ENCODE assay signal across 20 cellular contexts in the genomic region with DNA sequence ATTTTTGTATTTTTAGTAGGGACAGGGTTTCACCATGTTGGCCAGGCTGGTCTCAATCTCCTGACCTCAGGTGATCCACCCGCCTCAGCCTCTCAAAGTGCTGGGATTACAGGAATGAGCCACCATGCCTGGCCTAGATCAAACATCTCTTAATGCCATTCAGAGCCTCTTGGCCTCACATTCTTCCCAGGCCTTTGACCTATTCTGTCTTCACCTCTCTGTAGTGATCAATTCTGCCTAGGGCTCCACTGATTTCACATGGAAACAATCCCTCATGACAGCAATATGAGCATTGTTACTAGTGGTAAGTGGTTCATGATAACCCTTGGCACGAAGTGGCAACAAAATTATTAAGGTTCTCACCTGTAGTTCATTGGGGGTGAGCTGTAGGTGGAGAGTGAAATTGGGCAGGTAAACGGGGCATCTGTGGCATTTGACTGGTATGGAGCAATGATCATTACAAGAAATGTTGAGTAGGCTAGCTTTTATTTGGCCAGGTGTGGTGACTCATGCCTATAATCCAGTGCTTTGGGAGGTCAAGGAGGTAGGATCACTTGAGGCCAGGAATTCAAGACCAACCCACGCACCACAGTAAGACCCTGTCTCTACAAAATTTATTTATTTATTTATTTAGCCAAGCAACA. TPM values are rescaled to one million over a fixed set of nuclear protein-coding genes. Genes with fewer than 3 reads are reported as not detected.
DNase-seq lines count a peak whose midpoint lies in the region; ATAC-seq and TF ChIP-seq lines count a peak whose summit lies in the region.
"Had no signal": no experiment of that assay in that cellular context is flagged by ENCODE, and none has a peak within 500 bp of the region (broad histone marks: within the 10 kb centered on the region; RNA-seq: fewer than 3 reads in every experiment).

No MANE protein-coding gene starts in this region.

- no peaks in the 10 kb centered on the region for H3K36me3 ChIP-seq in PC-9 (ENCODE audit: low read depth)
- H3K36me3 ChIP-seq in trophoblast cell (ENCODE audit: control insufficient read depth in 1 of 2, insufficient read depth in 2 of 2, low read length in 2 of 2) = no peaks in the 10 kb centered on the region

- H3F3A ChIP-seq in PC-9 (ENCODE audit: insufficient read depth, low read depth) = peaks cover 34% of the 10 kb centered on the region

- no peak overlapping the region for H2AFZ ChIP-seq in PC-9
- H2AFZ ChIP-seq in trophoblast cell (ENCODE audit: insufficient read depth, low read length, poor library complexity) = no peak overlapping the region

- no peaks in the 10 kb centered on the region for H3K9me2 ChIP-seq in PC-9 (ENCODE audit: insufficient read depth)

- no peak overlapping the region for H3K4ac ChIP-seq in trophoblast cell (ENCODE audit: low read depth, low read length)

- intact Hi-C loops in PC-9 (cut with micrococcal nuclease; ENCODE audit: unreplicated experiment) (no loop called here), natural killer cell (cut with micrococcal nuclease) (no loop called here)

- no TSS peak for BruUV-seq in PC-9 (replicated peaks; lab: Mats Ljungman, UMichigan)

- no peaks in the 10 kb centered on the region for H3K27me3 ChIP-seq in PC-9 (ENCODE audit: insufficient read depth, low read depth)
- H3K27me3 ChIP-seq in trophoblast cell (ENCODE audit: insufficient read depth, low read length) = no peaks in the 10 kb centered on the region

- H3K79me1 ChIP-seq in trophoblast cell (ENCODE audit: low read length) = peaks cover 6% of the 10 kb centered on the region

- no peak overlapping the region for H3K18ac ChIP-seq in trophoblast cell (ENCODE audit: low read length)

- no peak overlapping the region for H3K4me3 Mint-ChIP-seq in natural killer cell
- H3K4me3 Mint-ChIP-seq: CD8-positive, alpha-beta T cell; H9; IgD-negative memory B cell had no signal

- H3K4me1 ChIP-seq in PC-9 (replicated peaks; ENCODE audit: insufficient read depth) (peaks cover 62% of the 10 kb centered on the region), trophoblast cell (ENCODE audit: control insufficient read depth in 1 of 2, insufficient read depth in 2 of 2, low read length in 2 of 2) (peaks cover 3 to 6% of the 10 kb centered on the region in 2 experiments)

- H3K36me3 Mint-ChIP-seq in natural killer cell = no peaks in the 10 kb centered on the region
- H3K36me3 Mint-ChIP-seq: CD8-positive, alpha-beta T cell had no signal

- ATAC-seq in natural killer cell = no peak
- ATAC-seq: CD8-positive, alpha-beta T cell; GM12878 had no signal

- H2BK5ac ChIP-seq in trophoblast cell (ENCODE audit: low read depth, low read length, poor library complexity) = no peak overlapping the region

- H3K9me3 ChIP-seq in PC-9 (ENCODE audit: insufficient read depth, low read depth) (no peaks in the 10 kb centered on the region), trophoblast cell (ENCODE audit: insufficient read depth, low read depth, low read length) (no peaks in the 10 kb centered on the region)

- no peaks in the 10 kb centered on the region for H3K9me3 Mint-ChIP-seq in natural killer cell
- H3K9me3 Mint-ChIP-seq: CD8-positive, alpha-beta T cell; H9; IgD-negative memory B cell had no signal

- H2BK12ac ChIP-seq in trophoblast cell (ENCODE audit: low read length) = no peak overlapping the region

- no peak overlapping the region for H3K9ac ChIP-seq in trophoblast cell (ENCODE audit: low read length)

- DNase-seq in DMS53 (lab: John Stamatoyannopoulos, UW) (peak; percentile 72), PC-9 (peak; percentile 44 to 97), epithelial cell of esophagus (ENCODE audit: low read depth) (peak; percentile 72), trophoblast cell (peak; percentile 58 to 67), DMS79 (lab: John Stamatoyannopoulos, UW) (no peak), natural killer cell (no peak), cerebellum (ENCODE audit: low spot score) (no peak), substantia nigra (lab: John Stamatoyannopoulos, UW) (no peak)
- DNase-seq: CD8-positive, alpha-beta T cell; DMS 273 treated with DMSO at 0.1 percent for 48 hours; H9; NCI-H1436 treated with DMSO at 0.1 percent for 48 hours; NCI-H2081 treated with DMSO at 0.1 percent for 48 hours; NCI-H2227 treated with DMSO at 0.1 percent for 48 hours; NCI-H526; NK-92 treated with Interleukin-12 subunit alpha and Interleukin-12 subunit beta, amount 100 ng/mL, for 24 hours; OCI-M1; Right ventricle myocardium superior had no signal

- WGBS in trophoblast cell (ENCODE audit: extremely low coverage, insufficient coverage, insufficient read length) = no CpG with 5 or more reads among the region's 4 CpGs

- no peak overlapping the region for H3K23ac ChIP-seq in trophoblast cell (ENCODE audit: low read length)

- H3K4me2 ChIP-seq in PC-9 = peak overlapping the region; percentile 42
- no peak overlapping the region for H3K4me2 ChIP-seq in trophoblast cell (ENCODE audit: low read length)

- H3K27ac ChIP-seq in PC-9 = peak overlapping the region; percentile 73
- no peak overlapping the region for H3K27ac ChIP-seq in trophoblast cell (ENCODE audit: low read depth, low read length)
- no peak overlapping the region for H3K27ac ChIP-seq in substantia nigra (ENCODE audit: low read depth, low read length, poor library complexity, severe bottlenecking)

- no peak overlapping the region for H2BK120ac ChIP-seq in trophoblast cell (ENCODE audit: insufficient read depth, low read length, poor library complexity)

- H4K8ac ChIP-seq in trophoblast cell (ENCODE audit: low read depth, low read length) = no peak overlapping the region

- CTCF ChIA-PET in PC-9 (lab: Charles Lee) = no interaction called here

- no peak overlapping the region for H3K4me3 ChIP-seq in PC-9
- no peak overlapping the region for H3K4me3 ChIP-seq in epithelial cell of esophagus (ENCODE audit: low read length)
- H3K4me3 ChIP-seq in trophoblast cell (ENCODE audit: low read depth, low read length) = no peak overlapping the region
- H3K4me3 ChIP-seq: GM12878 had no signal

- no peak overlapping the region for H2AK5ac ChIP-seq in trophoblast cell (ENCODE audit: low read length)

- no peak overlapping the region for H3K27ac Mint-ChIP-seq in natural killer cell
- H3K27ac Mint-ChIP-seq: CD8-positive, alpha-beta T cell; H9; IgD-negative memory B cell had no signal

- no peak for TF ChIP-seq CTCF in PC-9 (conservative IDR thresholded peaks at IDR 0.05)
- no peak for TF ChIP-seq CTCF in epithelial cell of esophagus (IDR thresholded peaks at IDR 0.05; ENCODE audit: insufficient read depth, low read depth, low read length, missing control alignments)
- TF ChIP-seq CTCF in natural killer cell (IDR thresholded peaks at IDR 0.05) = no peak

- no peaks in the 10 kb centered on the region for H3K4me1 Mint-ChIP-seq in natural killer cell
- H3K4me1 Mint-ChIP-seq: IgD-negative memory B cell had no signal

- no peak overlapping the region for H3K14ac ChIP-seq in trophoblast cell (ENCODE audit: low read length)

- peaks cover 8 to 11% of the 10 kb centered on the region in 2 donors for H3K27me3 Mint-ChIP-seq in natural killer cell (ENCODE audit: low read depth in 2 of 2)

- no peak overlapping the region for H4K12ac ChIP-seq in trophoblast cell (ENCODE audit: low read depth, low read length)

- H4K20me1 ChIP-seq in PC-9 (ENCODE audit: insufficient read depth) = no peaks in the 10 kb centered on the region

- H4K91ac ChIP-seq in trophoblast cell (ENCODE audit: low read depth, low read length) = no peak overlapping the region

- H3K79me2 ChIP-seq in PC-9 (ENCODE audit: low read depth) (no peaks in the 10 kb centered on the region), trophoblast cell (ENCODE audit: control insufficient read depth, insufficient read depth, low read length, poor library complexity) (peaks cover 1% of the 10 kb centered on the region)

- POLR2A ChIA-PET in PC-9 (lab: Charles Lee; ENCODE audit: unreplicated experiment) = interaction anchor here (0.6 to 0.7 kb wide), 3 partner anchors 255 to 1014 kb away, joined by 4 to 12 read pairs (median 4); no protein-coding TSS in a partner anchor

RNA-seq across cellular contexts. Expression of a gene that starts 4.8 kb away (rescaled TPM):
- total RNA-seq in PC-9 (2021) = 28.6 and 30.4 TPM in 2 replicates
- polyA plus RNA-seq in trophoblast cell (2013) = 5.4 and 5.5 TPM in 2 replicates
- total RNA-seq in natural killer cell = 1 to 10 TPM in 1 of 3 donors, under 1 TPM in 2; 0.23 to 5.5 (median 0.38) TPM
- 16.3 TPM for total RNA-seq in cerebellum
- total RNA-seq: CD8-positive, alpha-beta T cell; GM12878 had no signal
- polyA plus RNA-seq: IgD-negative memory B cell had no signal

RNA-seq across cellular contexts. Expression of a gene that starts 23.8 kb away (rescaled TPM):
- total RNA-seq in PC-9 (2021) (49.3 and 57.6 TPM in 2 replicates), natural killer cell (10 to 100 TPM; 28.4 to 38.2 (median 36.8) TPM), cerebellum (45.7 TPM)
- 17.1 and 17.5 TPM in 2 replicates for polyA plus RNA-seq in trophoblast cell (2013)

Comparison
In these comparisons a context has a peak if more than half of its experiments do, and no peak if none do; other contexts are left out.
1. DNase-seq: peak in DMS53 (single experiment), PC-9 (2 of 2), epithelial cell of esophagus (single experiment) and trophoblast cell (2 of 2); none in DMS79 (single experiment), natural killer cell (single experiment), cerebellum (single experiment) and substantia nigra (0 of 49).